In genomic region chr14:61700104-61700886, GRCh38 we compare ENCODE assay signal across 10 cellular contexts. TPM values are rescaled to one million over a fixed set of nuclear protein-coding genes. Genes with fewer than 3 reads are reported as not detected.
DNase-seq lines count a peak whose midpoint lies in the region; ATAC-seq and TF ChIP-seq lines count a peak whose summit lies in the region.
"Had no signal": no experiment of that assay in that cellular context is flagged by ENCODE, and none has a peak within 500 bp of the region (broad histone marks: within the 10 kb centered on the region; RNA-seq: fewer than 3 reads in every experiment).

No MANE protein-coding gene starts in this region.

- H3K9ac ChIP-seq in mammary epithelial cell (ENCODE audit: insufficient read depth, low read length) (no peak overlapping the region), neural cell (ENCODE audit: low read length) (no peak overlapping the region)

- POLR2A ChIA-PET in CD8-positive, alpha-beta memory T cell (lab: Charles Lee): interaction anchor here (0.6 kb wide), 1 partner anchor 1343 kb away, joined by 5 read pairs; no protein-coding TSS in a partner anchor

- TF ChIP-seq POLR2A in stomach (IDR thresholded peaks at IDR 0.05): no peak

- H3K79me2 ChIP-seq in mammary epithelial cell (ENCODE audit: insufficient read depth, low read length): peaks cover 98% of the 10 kb centered on the region
- peaks cover 98% of the 10 kb centered on the region for H3K79me2 ChIP-seq in neural cell (replicated peaks; ENCODE audit: insufficient read depth, low read length)

- peak overlapping the region in 5 of 8 donors; percentile 4 to 69 (median 12) for H3K27ac Mint-ChIP-seq in CD8-positive, alpha-beta memory T cell
- H3K27ac Mint-ChIP-seq in IgD-negative memory B cell: peak overlapping the region in 2 of 3 donors; percentile 17 to 88

- no peak for TF ChIP-seq RAD21 in neural cell (conservative IDR thresholded peaks at IDR 0.05)

- TF ChIP-seq EP300 in neural cell (conservative IDR thresholded peaks at IDR 0.05; ENCODE audit: poor library complexity, severe bottlenecking) (no peak), stomach (IDR thresholded peaks at IDR 0.05) (no peak)

- no peak overlapping the region for H3K4me3 ChIP-seq in CD8-positive, alpha-beta memory T cell (ENCODE audit: low read length)
- H3K4me3 ChIP-seq in mammary epithelial cell (replicated peaks in 1 of 3; ENCODE audit: insufficient read depth in 1 of 3, low read depth in 2 of 3, low read length in 3 of 3) (peak overlapping the region; percentile 6 to 96 (median 11)), neural cell (ENCODE audit: low read length) (peak overlapping the region; percentile 88), stomach (peak overlapping the region in 1 of 4 donors; percentile 83)

- H3K4me1 Mint-ChIP-seq in CD8-positive, alpha-beta memory T cell: peaks cover 63 to 87% (median 82%) of the 10 kb centered on the region in 3 donors
- peaks cover 63 to 69% (median 65%) of the 10 kb centered on the region in 3 donors for H3K4me1 Mint-ChIP-seq in IgD-negative memory B cell

- in situ Hi-C loops in mammary epithelial cell (cut with MboI; ENCODE audit: low sequenced_read_pairs in 2 of 2): no loop called here

- WGBS in mammary epithelial cell (ENCODE audit: low coverage, missing lambda C conversion rate): 100% methylated on average over 2 of the region's 2 CpGs
- WGBS in stomach, 5 donors: 77 to 85% (median 81%) methylated on average over 2 of the region's 2 CpGs

- H3K4me1 ChIP-seq in CD8-positive, alpha-beta memory T cell (ENCODE audit: insufficient read depth, low read length): peaks cover 61% of the 10 kb centered on the region
- peaks cover 7% of the 10 kb centered on the region for H3K4me1 ChIP-seq in mammary epithelial cell (ENCODE audit: insufficient read depth, low read length)
- peaks cover 5 to 80% (median 45%) of the 10 kb centered on the region in 4 donors for H3K4me1 ChIP-seq in stomach

- peaks cover 0 to 16% (median 0%) of the 10 kb centered on the region in 3 donors for H3K36me3 Mint-ChIP-seq in CD8-positive, alpha-beta memory T cell
- no peaks in the 10 kb centered on the region for H3K36me3 Mint-ChIP-seq in IgD-negative memory B cell

- H3K9me3 Mint-ChIP-seq in CD8-positive, alpha-beta memory T cell: no peaks in the 10 kb centered on the region
- no peaks in the 10 kb centered on the region for H3K9me3 Mint-ChIP-seq in IgD-negative memory B cell

- no peaks in the 10 kb centered on the region for H3K36me3 ChIP-seq in CD8-positive, alpha-beta memory T cell (ENCODE audit: insufficient read depth, low read length)
- H3K36me3 ChIP-seq in mammary epithelial cell (ENCODE audit: insufficient read depth, low read length) (no peaks in the 10 kb centered on the region), neural cell (ENCODE audit: insufficient read depth, low read length) (no peaks in the 10 kb centered on the region), stomach (no peaks in the 10 kb centered on the region)

- H3K9me2 ChIP-seq in neural cell (ENCODE audit: insufficient read depth, low read length): no peaks in the 10 kb centered on the region

- no TSS peak for BruUV-seq in mammary epithelial cell (replicated peaks; lab: Mats Ljungman, UMichigan)

- H3K4me3 Mint-ChIP-seq in CD8-positive, alpha-beta memory T cell: peak overlapping the region; percentile 20 to 99 (median 51)
- H3K4me3 Mint-ChIP-seq in IgD-negative memory B cell: peak overlapping the region; percentile 29 to 99 (median 51)

- DNase-seq in CD8-positive, alpha-beta memory T cell: no peak
- DNase-seq in mammary epithelial cell (no peak), stomach (no peak), NCI-H1930 (lab: John Stamatoyannopoulos, UW) (no peak), CD1c-positive myeloid dendritic cell (ENCODE audit: extremely low spot score) (no peak)
- DNase-seq: NCI-H1436 treated with DMSO at 0.1 percent for 48 hours; stimulated activated CD4-positive, alpha-beta T cell treated with anti-CD3 and anti-CD28 coated beads, Interleukin-4, amount 100 ng/mL, for 24 hours had no signal

- intact Hi-C loops in mammary epithelial cell (cut with micrococcal nuclease): no loop called here
- intact Hi-C loops in stomach (cut with DNase I; ENCODE audit: low total_unique reads): no loop called here

- no peak for TF ChIP-seq CTCF in mammary epithelial cell (conservative IDR thresholded peaks at IDR 0.05 in 1 of 2, IDR thresholded peaks at IDR 0.05 in 1 of 2; ENCODE audit: extremely low read depth in 1 of 2, insufficient read depth in 1 of 2, low read depth in 1 of 2, low read length in 2 of 2)
- no peak for TF ChIP-seq CTCF in neural cell (IDR thresholded peaks at IDR 0.05; ENCODE audit: poor library complexity, severe bottlenecking)
- TF ChIP-seq CTCF in stomach (IDR thresholded peaks at IDR 0.05): no peak

- H3K27me3 Mint-ChIP-seq in CD8-positive, alpha-beta memory T cell: no peaks in the 10 kb centered on the region
- no peaks in the 10 kb centered on the region for H3K27me3 Mint-ChIP-seq in IgD-negative memory B cell

- peaks cover 37% of the 10 kb centered on the region for H4K20me1 ChIP-seq in mammary epithelial cell (ENCODE audit: insufficient read depth, low read length)
- peaks cover 5% of the 10 kb centered on the region for H4K20me1 ChIP-seq in neural cell (ENCODE audit: insufficient read depth)

- no peak for ATAC-seq in GM21723 (IDR thresholded peaks at IDR 0.05; ENCODE audit: unreplicated experiment)

- dilution Hi-C loops in mammary epithelial cell (cut with HindIII; ENCODE audit: low sequenced_read_pairs): no loop called here

- H2AFZ ChIP-seq in mammary epithelial cell (ENCODE audit: low read depth, low read length): no peak overlapping the region
- H2AFZ ChIP-seq in neural cell (ENCODE audit: low read depth, low read length): no peak overlapping the region

- peak overlapping the region; percentile 87 for H3K4me2 ChIP-seq in mammary epithelial cell (ENCODE audit: insufficient read depth, low read depth, low read length)
- no peak overlapping the region for H3K4me2 ChIP-seq in neural cell (ENCODE audit: low read length)

- H3K27ac ChIP-seq in CD8-positive, alpha-beta memory T cell (ENCODE audit: low read depth, low read length): no peak overlapping the region
- H3K27ac ChIP-seq in mammary epithelial cell (ENCODE audit: insufficient read depth, low read depth, low read length) (no peak overlapping the region), neural cell (ENCODE audit: low read length) (no peak overlapping the region), stomach (no peak overlapping the region)

- no peaks in the 10 kb centered on the region for H3K27me3 ChIP-seq in CD8-positive, alpha-beta memory T cell (ENCODE audit: insufficient read depth, low read length, poor library complexity, severe bottlenecking)
- H3K27me3 ChIP-seq in mammary epithelial cell (ENCODE audit: insufficient read depth, low read length) (no peaks in the 10 kb centered on the region), neural cell (ENCODE audit: insufficient read depth, low read depth, low read length) (no peaks in the 10 kb centered on the region), stomach (no peaks in the 10 kb centered on the region)

- no peaks in the 10 kb centered on the region for H3K9me3 ChIP-seq in CD8-positive, alpha-beta memory T cell (ENCODE audit: low read length)
- H3K9me3 ChIP-seq in mammary epithelial cell (replicated peaks; ENCODE audit: insufficient read depth, low read length): no peaks in the 10 kb centered on the region
- no peaks in the 10 kb centered on the region for H3K9me3 ChIP-seq in neural cell (ENCODE audit: low read length)
- H3K9me3 ChIP-seq in stomach: no peaks in the 10 kb centered on the region

- CTCF ChIA-PET in CD8-positive, alpha-beta memory T cell (lab: Charles Lee): interaction anchor here (0.9 to 1.4 kb wide), 4 partner anchors 9 to 225 kb away, joined by 3 to 6 read pairs (median 3); no protein-coding TSS in a partner anchor
- CTCF ChIA-PET in mammary epithelial cell (lab: Charles Lee; ENCODE audit: low non-redundant PET): no interaction called here

- no peaks in the 10 kb centered on the region for H3F3A ChIP-seq in neural cell (ENCODE audit: insufficient read depth, low read length, poor library complexity, severe bottlenecking)

TF ChIP-seq in neural cell, 6 proteins besides CTCF, POLR2A, EP300 and RAD21 (continues in another document):
- no peak for TF ChIP-seq TAF1 (IDR thresholded peaks at IDR 0.05; ENCODE audit: low read depth)
- no peak for TF ChIP-seq REST (IDR thresholded peaks at IDR 0.05; ENCODE audit: borderline replicate concordance)
- no peak for TF ChIP-seq SMC3 (conservative IDR thresholded peaks at IDR 0.05; ENCODE audit: poor library complexity)
- no peak for TF ChIP-seq MXI1 (conservative IDR thresholded peaks at IDR 0.05; ENCODE audit: poor library complexity, severe bottlenecking)

RNA-seq across cellular contexts. Expression of gene HIF1A, which starts 5.0 kb away (rescaled TPM):
- total RNA-seq in CD8-positive, alpha-beta memory T cell: 100 to 1,000 TPM; 130 to 139 TPM
- 49.6 TPM for polyA plus RNA-seq in CD8-positive, alpha-beta memory T cell
- polyA plus RNA-seq in IgD-negative memory B cell: 88.0 TPM
- total RNA-seq in mammary epithelial cell: 100 to 1,000 TPM; 227 to 682 TPM
- 76.6 TPM for polyA plus RNA-seq in mammary epithelial cell
- 178 TPM for polyA minus RNA-seq in mammary epithelial cell
- 68.3 and 75.0 TPM in 2 replicates for polyA plus RNA-seq in neural cell
- polyA minus RNA-seq in neural cell: 157 and 177 TPM in 2 replicates
- 100 to 1,000 TPM in 4 of 5 donors, 10 to 100 TPM in 1; 26.4 to 192 (median 125) TPM for total RNA-seq in stomach
- polyA plus RNA-seq in stomach: 10 to 100 TPM; 31.8 to 54.2 (median 40.3) TPM
